8 cellular contexts compared by ENCODE assay signal in the genomic region with DNA sequence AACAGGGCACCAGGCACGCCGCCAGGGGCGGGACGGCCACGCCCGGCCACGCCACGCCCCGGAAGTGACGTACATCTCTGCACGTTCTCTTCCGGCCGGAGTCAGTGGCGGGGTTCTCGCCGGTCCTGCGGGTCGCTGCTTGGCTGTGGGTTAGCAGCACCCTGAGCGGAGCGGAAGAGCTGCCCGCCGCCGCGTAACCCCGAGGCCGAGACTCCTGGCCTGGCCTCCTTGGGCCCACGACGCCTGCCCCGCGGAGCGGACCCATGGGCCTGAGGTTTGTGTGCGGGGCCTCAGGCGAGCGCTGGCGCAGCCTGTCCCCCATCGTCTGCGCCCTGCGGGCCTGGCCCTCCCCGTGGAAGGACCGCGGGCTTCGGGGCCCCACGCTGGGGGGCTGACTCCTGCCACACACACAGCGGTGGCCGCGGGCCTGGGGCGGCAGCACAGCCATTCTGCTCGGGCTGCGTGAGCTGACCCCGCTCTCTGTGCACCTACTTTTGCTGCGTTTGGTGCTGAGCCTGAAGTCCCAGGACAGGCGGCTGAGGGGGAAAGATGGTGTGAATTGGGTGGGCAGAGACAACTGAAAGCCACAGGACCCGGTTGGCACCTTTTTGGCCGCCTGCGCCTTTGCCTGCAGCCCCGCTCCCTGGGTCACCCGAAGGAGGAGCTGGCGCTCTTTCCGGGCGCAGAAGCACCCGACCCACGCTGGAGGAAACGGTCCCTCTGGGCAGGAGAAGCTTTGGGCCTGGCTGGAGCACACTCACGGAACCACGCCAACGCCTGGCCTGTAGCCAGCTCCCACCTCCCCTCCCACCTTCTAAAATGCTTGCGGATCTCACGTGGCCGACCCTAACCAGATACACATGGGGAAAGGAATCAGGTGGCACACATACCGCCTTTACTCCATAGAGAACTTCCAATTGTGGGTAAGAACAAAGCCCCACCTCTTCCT. TPM values are rescaled to one million over a fixed set of nuclear protein-coding genes. Genes with fewer than 3 reads are reported as not detected.
DNase-seq lines count a peak whose midpoint lies in the region; ATAC-seq, FAIRE-seq and TF ChIP-seq lines count a peak whose summit lies in the region.

No MANE protein-coding gene starts in this region.

- TF ChIP-seq POLR2A in GM12891 (IDR thresholded peaks at IDR 0.05; ENCODE audit: low read depth, low read length): peak; percentile 93

- peaks cover 0 to 2% of the 10 kb centered on the region in 2 donors for H3K36me3 ChIP-seq in aorta (ENCODE audit: control insufficient read depth in 1 of 2, insufficient read depth in 2 of 2, low read length in 1 of 2)

- H3K9me3 ChIP-seq in aorta (ENCODE audit: control insufficient read depth, low read length): no peaks in the 10 kb centered on the region

- H3K27me3 ChIP-seq in aorta (ENCODE audit: control insufficient read depth in 1 of 2, insufficient read depth in 2 of 2, low read length in 1 of 2): no peaks in the 10 kb centered on the region

- DNase-seq in GM12891 (ENCODE audit: insufficient read length, low spot score) (peak; percentile 93), NCI-H2029 treated with DMSO at 0.1 percent for 48 hours (lab: John Stamatoyannopoulos, UW) (peak; percentile 56), T1000 (lab: John Stamatoyannopoulos, UW) (peak; percentile 85), astrocyte of the hippocampus (ENCODE audit: low read depth, low spot score) (peak; percentile 97), hypothalamus (lab: John Stamatoyannopoulos, UW) (peak in 50 of 51 donors; percentile 35 to 93 (median 78)), retina (peak; percentile 96), aorta (peak; percentile 96 to 99)

- no peaks in the 10 kb centered on the region for H3K4me1 ChIP-seq in aorta (ENCODE audit: control insufficient read depth in 1 of 2, insufficient read depth in 2 of 2, low read length in 2 of 2)

- H3K4me3 ChIP-seq in aorta (ENCODE audit: low read length in 2 of 2): peak overlapping the region; percentile 67 to 86

- WGBS in aorta, 2 donors: 0% methylated on average over 58 to 70 of the region's 70 CpGs

- peak; percentile 100 for FAIRE-seq in GM12891 (lab: Jason Lieb, UNC)

- ATAC-seq in HG02938 (IDR thresholded peaks at IDR 0.05; ENCODE audit: unreplicated experiment) (peak; percentile 32), aorta (ENCODE audit: low FRiP score) (peak; percentile 86)

- H3K27ac ChIP-seq in aorta (ENCODE audit: low read depth in 1 of 2, low read length in 2 of 2): peak overlapping the region in 1 of 2 donors; percentile 50

- intact Hi-C loops in aorta (cut with DNase I): loop anchor here (5.0 to 10.0 kb wide), 2 partner anchors 170 to 173 kb away; no protein-coding TSS in a partner anchor

TF ChIP-seq in GM12891, 5 proteins besides CTCF, POLR2A, EP300 and RAD21:
- TF ChIP-seq POLR2AphosphoS5 (IDR thresholded peaks at IDR 0.05; ENCODE audit: low read depth, low read length): peak; percentile 93
- no peak for TF ChIP-seq SPI1 (IDR thresholded peaks at IDR 0.05; ENCODE audit: low read depth, low read length)
- TF ChIP-seq POU2F2 (IDR thresholded peaks at IDR 0.05; ENCODE audit: low read depth, low read length): peak; percentile 60; the same call in 1 of the 2 replicates
- peak; percentile 38 for TF ChIP-seq PAX5 (IDR thresholded peaks at IDR 0.05; ENCODE audit: insufficient read depth, low read length, severe bottlenecking)
- peak; percentile 90 for TF ChIP-seq TAF1 (IDR thresholded peaks at IDR 0.05; ENCODE audit: low read depth, low read length)

RNA-seq across cellular contexts. Expression of gene NOP14, which starts 28.1 kb away (rescaled TPM):
- polyA plus RNA-seq in GM12891 (2012; ENCODE audit: low read depth, missing spikeins): 41.1 TPM
- total RNA-seq in aorta: 10 to 100 TPM; 15.0 to 15.5 TPM
- polyA plus RNA-seq in aorta: 1 to 10 TPM; 8.0 to 8.5 TPM

RNA-seq across cellular contexts. Expression of gene GRK4, which starts 28.3 kb away (rescaled TPM):
- polyA plus RNA-seq in GM12891 (2012; ENCODE audit: low read depth, missing spikeins): 1.5 TPM
- total RNA-seq in aorta: 10 to 100 TPM in 1 of 2 donors, 1 to 10 TPM in 1; 3.6 to 10.3 TPM
- polyA plus RNA-seq in aorta: 10 to 100 TPM in 1 of 2 donors, 1 to 10 TPM in 1; 4.1 to 10.8 TPM
